Comparison of ENCODE assay signal across 8 cellular contexts in genomic region chr11:111982019-111982464, GRCh38. TPM values are rescaled to one million over a fixed set of nuclear protein-coding genes. Genes with fewer than 3 reads are reported as not detected.
DNase-seq lines count a peak whose midpoint lies in the region; ATAC-seq, FAIRE-seq and TF ChIP-seq lines count a peak whose summit lies in the region.

No MANE protein-coding gene starts in this region.

- peaks cover 18% of the 10 kb centered on the region for H3K4me1 ChIP-seq in foreskin keratinocyte

- intact Hi-C loops in activated T-helper 2 cell treated with anti-CD3 and anti-CD28 coated beads, Interferon-gamma antibody, Interleukin-2, Interleukin-4, amounts not matched to agents 10 μg/mL and 5 μg/mL and 100 μg/mL, durations not matched to agents 14 hours and 24 hours and 36 hours (cut with micrococcal nuclease): loop anchor here (1.0 kb wide), 2 partner anchors 51 to 103 kb away; partner anchors contain the start of genes CFAP68 and FDXACB1

- TF ChIP-seq CTCF in HFFc6 (IDR thresholded peaks at IDR 0.05) (peak; percentile 82), foreskin keratinocyte (conservative IDR thresholded peaks at IDR 0.05) (peak; percentile 88), osteocyte (IDR thresholded peaks at IDR 0.05) (peak; percentile 67)

- H3K27ac ChIP-seq in foreskin keratinocyte: no peak overlapping the region

- H3K4me3 Mint-ChIP-seq in HFFc6: no peak overlapping the region
- H3K4me3 Mint-ChIP-seq in activated T-helper 2 cell treated with anti-CD3 and anti-CD28 coated beads, Interferon-gamma antibody, Interleukin-2, Interleukin-4, amounts not matched to agents 10 μg/mL and 5 μg/mL and 100 μg/mL, durations not matched to agents 14 hours and 24 hours and 36 hours (ENCODE audit: low read depth): no peak overlapping the region
- H3K4me3 Mint-ChIP-seq in osteocyte (ENCODE audit: unreplicated experiment): no peak overlapping the region

- H3K36me3 Mint-ChIP-seq in HFFc6 (ENCODE audit: low read depth) (peaks cover 4% of the 10 kb centered on the region), osteocyte (ENCODE audit: unreplicated experiment) (peaks cover 8% of the 10 kb centered on the region)
- H3K36me3 Mint-ChIP-seq in activated T-helper 2 cell treated with anti-CD3 and anti-CD28 coated beads, Interferon-gamma antibody, Interleukin-2, Interleukin-4, amounts not matched to agents 10 μg/mL and 5 μg/mL and 100 μg/mL, durations not matched to agents 14 hours and 24 hours and 36 hours (ENCODE audit: low read depth): peaks cover 53% of the 10 kb centered on the region

- peak; percentile 53 for FAIRE-seq in urothelium cell line (lab: Jason Lieb, UNC)

- H3K9me3 Mint-ChIP-seq in HFFc6 (no peaks in the 10 kb centered on the region), osteocyte (ENCODE audit: unreplicated experiment) (no peaks in the 10 kb centered on the region)
- H3K9me3 Mint-ChIP-seq in activated T-helper 2 cell treated with anti-CD3 and anti-CD28 coated beads, Interferon-gamma antibody, Interleukin-2, Interleukin-4, amounts not matched to agents 10 μg/mL and 5 μg/mL and 100 μg/mL, durations not matched to agents 14 hours and 24 hours and 36 hours: no peaks in the 10 kb centered on the region

- ATAC-seq in foreskin keratinocyte (peak; percentile 68), GM21717 (IDR thresholded peaks at IDR 0.05; ENCODE audit: unreplicated experiment) (no peak)

- H3K27ac Mint-ChIP-seq in HFFc6 (no peak overlapping the region), osteocyte (ENCODE audit: unreplicated experiment) (no peak overlapping the region)
- no peak overlapping the region for H3K27ac Mint-ChIP-seq in activated T-helper 2 cell treated with anti-CD3 and anti-CD28 coated beads, Interferon-gamma antibody, Interleukin-2, Interleukin-4, amounts not matched to agents 10 μg/mL and 5 μg/mL and 100 μg/mL, durations not matched to agents 14 hours and 24 hours and 36 hours

- peak; percentile 33 for DNase-seq in Daoy (ENCODE audit: low read depth)
- DNase-seq in HFFc6: peak; percentile 33
- DNase-seq in NCI-H510A (lab: John Stamatoyannopoulos, UW): peak; percentile 43
- DNase-seq in activated T-helper 2 cell treated with anti-CD3 and anti-CD28 coated beads, Interferon-gamma antibody, Interleukin-2, Interleukin-4, amounts not matched to agents 10 μg/mL and 5 μg/mL and 100 μg/mL, durations not matched to agents 14 hours and 24 hours and 36 hours (ENCODE audit: low spot score): peak; percentile 15
- DNase-seq in foreskin keratinocyte: peak in 1 of 2 donors; percentile 64
- DNase-seq in osteocyte (ENCODE audit: extremely low spot score, unreplicated experiment): no peak
- peak; percentile 60 for DNase-seq in urothelium cell line (ENCODE audit: low spot score)

- H3K4me1 Mint-ChIP-seq in HFFc6 (ENCODE audit: low read depth): peaks cover 18% of the 10 kb centered on the region
- H3K4me1 Mint-ChIP-seq in activated T-helper 2 cell treated with anti-CD3 and anti-CD28 coated beads, Interferon-gamma antibody, Interleukin-2, Interleukin-4, amounts not matched to agents 10 μg/mL and 5 μg/mL and 100 μg/mL, durations not matched to agents 14 hours and 24 hours and 36 hours (ENCODE audit: low read depth): peaks cover 6% of the 10 kb centered on the region
- peaks cover 24% of the 10 kb centered on the region for H3K4me1 Mint-ChIP-seq in osteocyte (ENCODE audit: unreplicated experiment)

- no peaks in the 10 kb centered on the region for H3K27me3 ChIP-seq in foreskin keratinocyte

- H3K27me3 Mint-ChIP-seq in HFFc6 (ENCODE audit: insufficient read depth): no peaks in the 10 kb centered on the region
- peaks cover 2% of the 10 kb centered on the region for H3K27me3 Mint-ChIP-seq in activated T-helper 2 cell treated with anti-CD3 and anti-CD28 coated beads, Interferon-gamma antibody, Interleukin-2, Interleukin-4, amounts not matched to agents 10 μg/mL and 5 μg/mL and 100 μg/mL, durations not matched to agents 14 hours and 24 hours and 36 hours (ENCODE audit: low read depth)
- no peaks in the 10 kb centered on the region for H3K27me3 Mint-ChIP-seq in osteocyte (ENCODE audit: unreplicated experiment)

RNA-seq across cellular contexts. Expression of gene DLAT, which starts 43.2 kb away (rescaled TPM):
- total RNA-seq in Daoy (2014; rRNA removed; shearing (Covaris generic)): 49.0 and 49.9 TPM in 2 replicates
- 10 to 100 TPM; 35.9 to 44.2 (median 42.1) TPM for total RNA-seq in HFFc6 (2021; fragmentation: NEBNext Ultra II Directional; extraction: Animal tissue kit (Norgen Biotek cat#: 25700))
- total RNA-seq in activated T-helper 2 cell treated with anti-CD3 and anti-CD28 coated beads, Interferon-gamma antibody, Interleukin-2, Interleukin-4, amounts not matched to agents 10 μg/mL and 5 μg/mL and 100 μg/mL, durations not matched to agents 14 hours and 24 hours and 36 hours: 47.2 and 47.3 TPM in 2 replicates
- 48.4 and 50.7 TPM in 2 replicates for total RNA-seq in foreskin keratinocyte
- polyA plus RNA-seq in foreskin keratinocyte: 13.9 and 17.4 TPM in 2 replicates
- 26.3 and 26.4 TPM in 2 replicates for total RNA-seq in osteocyte

RNA-seq across cellular contexts. Expression of gene DIXDC1, which starts 44.9 kb away (rescaled TPM):
- total RNA-seq in Daoy (2014; rRNA removed; shearing (Covaris generic)): 7.1 and 9.0 TPM in 2 replicates
- total RNA-seq in HFFc6 (2021; fragmentation: NEBNext Ultra II Directional; extraction: Animal tissue kit (Norgen Biotek cat#: 25700)): 10 to 100 TPM in 1 of 6 experiments, 1 to 10 TPM in 5; 8.4 to 11.2 (median 9.7) TPM
- 30.0 and 30.7 TPM in 2 replicates for total RNA-seq in activated T-helper 2 cell treated with anti-CD3 and anti-CD28 coated beads, Interferon-gamma antibody, Interleukin-2, Interleukin-4, amounts not matched to agents 10 μg/mL and 5 μg/mL and 100 μg/mL, durations not matched to agents 14 hours and 24 hours and 36 hours
- total RNA-seq in foreskin keratinocyte (4.7 and 7.3 TPM in 2 replicates), osteocyte (9.7 and 10.6 TPM in 2 replicates)
- 1.3 TPM in 2 replicates for polyA plus RNA-seq in foreskin keratinocyte
